13 cellular contexts compared by ENCODE assay signal in the genomic region with DNA sequence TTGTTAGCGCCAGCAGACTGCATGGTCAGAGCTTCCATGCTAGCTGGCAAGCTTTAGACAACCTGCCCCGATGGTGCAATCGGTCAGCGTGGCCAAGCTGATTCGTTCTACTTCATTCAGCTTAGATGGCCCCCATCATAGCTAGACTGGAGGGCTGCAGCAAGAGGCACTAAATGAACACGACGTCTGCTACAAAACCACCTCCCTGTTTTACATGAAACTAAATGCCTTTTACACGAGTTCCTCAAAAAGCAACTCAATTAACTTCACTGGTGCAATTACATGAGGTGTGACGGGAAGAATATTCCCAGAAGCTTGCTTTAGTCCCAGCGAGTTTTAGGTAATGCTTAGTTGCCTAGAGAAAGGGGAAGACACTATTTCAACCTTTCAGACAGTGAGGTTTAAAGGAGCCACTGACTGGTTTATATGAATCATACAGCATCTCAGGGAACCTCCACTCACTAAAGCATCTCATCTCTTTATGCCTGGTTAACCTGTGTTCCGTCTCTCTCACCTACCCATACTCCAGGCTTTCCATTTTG. TPM values are rescaled to one million over a fixed set of nuclear protein-coding genes. Genes with fewer than 3 reads are reported as not detected.
A peak's percentile ranks its signal among the peaks of the same experiment; 100 is the strongest.
DNase-seq lines count a peak whose midpoint lies in the region; ATAC-seq and TF ChIP-seq lines count a peak whose summit lies in the region.
"Had no signal": no experiment of that assay in that cellular context is flagged by ENCODE, and none has a peak within 500 bp of the region (broad histone marks: within the 10 kb centered on the region; RNA-seq: fewer than 3 reads in every experiment).

No MANE protein-coding gene starts in this region.

- TF ChIP-seq CTCF in DOHH2 (IDR thresholded peaks at IDR 0.05; ENCODE audit: low read depth, low read length, poor library complexity, severe bottlenecking) (no peak), activated B cell treated with CpG ODN at 0.5 μM for 24 hours (IDR thresholded peaks at IDR 0.05) (no peak), lower lobe of right lung (IDR thresholded peaks at IDR 0.05) (no peak)

- H3F3A ChIP-seq in DOHH2 (ENCODE audit: control insufficient read depth, insufficient read depth): peaks cover 22% of the 10 kb centered on the region

- H3K36me3 ChIP-seq in DOHH2 (ENCODE audit: control insufficient read depth, low read length) (peaks cover 65% of the 10 kb centered on the region), lower lobe of right lung (no peaks in the 10 kb centered on the region)
- H3K36me3 ChIP-seq: thoracic aorta had no signal

- DNase-seq in activated B cell treated with CpG ODN at 0.5 μM for 24 hours (no peak), lower lobe of right lung (no peak), globus pallidus (ENCODE audit: low spot score) (no peak), SW480 (ENCODE audit: low spot score) (no peak)
- no peak for DNase-seq in stimulated activated CD4-positive, alpha-beta T cell treated with anti-CD3 and anti-CD28 coated beads, Interleukin-15, amount 100 ng/mL, for 24 hours
- DNase-seq: SW 1271 had no signal

- H4K20me1 ChIP-seq in DOHH2 (ENCODE audit: control insufficient read depth, insufficient read depth, low read depth, low read length): peaks cover 8% of the 10 kb centered on the region

- peaks cover 90% of the 10 kb centered on the region for H3K4me1 Mint-ChIP-seq in activated B cell treated with CpG ODN at 0.5 μM for 24 hours

- H3K9me3 ChIP-seq in DOHH2 (ENCODE audit: control insufficient read depth, insufficient read depth, low read length) (no peaks in the 10 kb centered on the region), lower lobe of right lung (no peaks in the 10 kb centered on the region)
- H3K9me3 ChIP-seq: thoracic aorta had no signal

- H3K27ac Mint-ChIP-seq in activated B cell treated with CpG ODN at 0.5 μM for 24 hours: peak overlapping the region; percentile 97

- H3K4me2 ChIP-seq in DOHH2 (ENCODE audit: low read length): peak overlapping the region; percentile 99

- peaks cover 51% of the 10 kb centered on the region for H3K36me3 Mint-ChIP-seq in activated B cell treated with CpG ODN at 0.5 μM for 24 hours (ENCODE audit: low read depth)

- no peaks in the 10 kb centered on the region for H3K27me3 ChIP-seq in DOHH2 (ENCODE audit: control insufficient read depth, low read length)
- H3K27me3 ChIP-seq in lower lobe of right lung (ENCODE audit: low read depth): no peaks in the 10 kb centered on the region

- peaks cover 97% of the 10 kb centered on the region for H3K79me2 ChIP-seq in DOHH2 (ENCODE audit: control insufficient read depth, low read length)

- POLR2A ChIA-PET in activated B cell treated with CpG ODN at 0.5 μM for 24 hours (lab: Charles Lee): interaction anchor here (0.7 to 4.3 kb wide), 13 partner anchors 8 to 1237 kb away, joined by 3 to 56 read pairs (median 8); a partner anchor contains a TSS

- no peaks in the 10 kb centered on the region for H3K9me2 ChIP-seq in DOHH2 (replicated peaks; ENCODE audit: control insufficient read depth, low read length)

- H3K27me3 Mint-ChIP-seq in activated B cell treated with CpG ODN at 0.5 μM for 24 hours: no peaks in the 10 kb centered on the region

- H3K4me3 Mint-ChIP-seq in activated B cell treated with CpG ODN at 0.5 μM for 24 hours: peak overlapping the region; percentile 81

- peaks cover 4% of the 10 kb centered on the region for H3K9me3 Mint-ChIP-seq in activated B cell treated with CpG ODN at 0.5 μM for 24 hours

- H3K4me3 ChIP-seq in DOHH2 (ENCODE audit: low read length) (peak overlapping the region; percentile 74), lower lobe of right lung (no peak overlapping the region)

- peak; percentile 28 for ATAC-seq in HG02884 (IDR thresholded peaks at IDR 0.05; ENCODE audit: unreplicated experiment)
- ATAC-seq in activated B cell treated with CpG ODN at 0.5 μM for 24 hours (ENCODE audit: low read depth): peak; percentile 70
- peak; percentile 33 to 46 for ATAC-seq in lower lobe of right lung
- ATAC-seq in GM21360 (IDR thresholded peaks at IDR 0.05; ENCODE audit: unreplicated experiment): no peak
- ATAC-seq: HCT116 had no signal

- peaks cover 89% of the 10 kb centered on the region for H3K4me1 ChIP-seq in DOHH2 (ENCODE audit: control insufficient read depth, low read length)
- peaks cover 38% of the 10 kb centered on the region for H3K4me1 ChIP-seq in lower lobe of right lung

- CTCF ChIA-PET in activated B cell treated with CpG ODN at 0.5 μM for 24 hours (lab: Charles Lee): interaction anchor here (0.9 to 2.7 kb wide), 8 partner anchors 11 to 48 kb away, joined by 3 to 16 read pairs (median 6); no protein-coding TSS in a partner anchor

- H3K27ac ChIP-seq in DOHH2 (ENCODE audit: low read depth, low read length) (peak overlapping the region; percentile 82), lower lobe of right lung (no peak overlapping the region)

- intact Hi-C loops in activated B cell treated with CpG ODN at 0.5 μM for 24 hours (cut with micrococcal nuclease) (loop anchor here (1.0 to 10.0 kb wide), 9 partner anchors 8 to 1188 kb away; a partner anchor contains a TSS), lower lobe of right lung (cut with DNase I) (no loop called here)

RNA-seq across cellular contexts. Expression of a gene that starts 8.4 kb away (rescaled TPM):
- total RNA-seq in activated B cell treated with CpG ODN at 0.5 μM for 24 hours (145 and 156 TPM in 2 replicates), lower lobe of right lung (45.9 TPM)

RNA-seq across cellular contexts. Expression of a gene that starts 49.3 kb away (rescaled TPM):
- total RNA-seq in activated B cell treated with CpG ODN at 0.5 μM for 24 hours: not detected in 2 replicates
- not detected for total RNA-seq in lower lobe of right lung
- total RNA-seq: LHCN-M2, skeletal muscle tissue, thoracic aorta had no signal
